8 cellular contexts compared by ENCODE assay signal in the genomic region with DNA sequence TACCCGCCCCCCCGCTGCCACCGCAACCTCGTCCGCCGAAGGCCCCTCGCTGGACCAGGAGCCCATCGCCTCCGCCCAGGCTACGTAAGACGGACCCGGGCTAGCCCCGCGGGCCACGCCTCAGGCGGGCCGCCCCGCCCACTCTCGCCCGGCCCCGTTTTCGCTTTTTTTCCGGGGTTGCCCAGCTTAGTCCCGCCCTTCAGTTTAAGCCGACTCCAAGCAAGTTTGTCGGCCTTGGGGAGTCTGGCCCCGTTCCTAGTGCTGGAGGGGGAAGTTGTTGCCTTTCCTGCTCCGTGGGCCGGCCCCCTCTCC. TPM values are rescaled to one million over a fixed set of nuclear protein-coding genes. Genes with fewer than 3 reads are reported as not detected.
DNase-seq lines count a peak whose midpoint lies in the region; ATAC-seq and TF ChIP-seq lines count a peak whose summit lies in the region.

No MANE protein-coding gene starts in this region.

- H3K9me2 ChIP-seq in Karpas-422 (replicated peaks; ENCODE audit: insufficient read depth, low read length), result no peaks in the 10 kb centered on the region

- H3K36me3 ChIP-seq in Karpas-422 (ENCODE audit: insufficient read depth, low read length) (peaks cover 8% of the 10 kb centered on the region; the same call in 1 of the 2 replicates), neuron (ENCODE audit: insufficient read depth, low read length) (peaks cover 42% of the 10 kb centered on the region)

- H3K79me2 ChIP-seq in Karpas-422 (ENCODE audit: low read length), result no peaks in the 10 kb centered on the region

- peak overlapping the region; percentile 89 for H3K27ac ChIP-seq in Karpas-422 (ENCODE audit: low read length)
- peak overlapping the region; percentile 43 for H3K27ac ChIP-seq in foreskin keratinocyte
- peak overlapping the region; percentile 80 for H3K27ac ChIP-seq in substantia nigra (ENCODE audit: low read depth, low read length, poor library complexity, severe bottlenecking)

- peak overlapping the region; percentile 99 for H3K9ac ChIP-seq in Karpas-422 (ENCODE audit: low read length)

- DNase-seq in DMS153 treated with DMSO at 0.1 percent for 48 hours (lab: John Stamatoyannopoulos, UW; ENCODE audit: unreplicated experiment) (peak; percentile 80), Karpas-422 (peak; percentile 95), SIG-M5 treated with dmso at 0.1 percent for 504 hours (lab: John Stamatoyannopoulos, UW; ENCODE audit: unreplicated experiment) (peak; percentile 89), foreskin keratinocyte (peak; percentile 89 to 92), substantia nigra (lab: John Stamatoyannopoulos, UW) (peak in 42 of 49 donors; percentile 27 to 92 (median 74))
- DNase-seq in activated gamma-delta T cell treated with anti-CD3 and anti-CD28 coated beads, Interleukin-2, amount 50 U/mL, for 16 hours (ENCODE audit: low read depth), result peak; percentile 66

- H3K4me3 ChIP-seq in Karpas-422 (ENCODE audit: low read length) (peak overlapping the region; percentile 96), neuron (ENCODE audit: low read length) (peak overlapping the region; percentile 72)

- H3K27me3 ChIP-seq in Karpas-422 (ENCODE audit: low read length), result no peaks in the 10 kb centered on the region
- H3K27me3 ChIP-seq in foreskin keratinocyte, result no peaks in the 10 kb centered on the region
- no peaks in the 10 kb centered on the region for H3K27me3 ChIP-seq in neuron (ENCODE audit: insufficient read depth, low read length)

- TF ChIP-seq CTCF in foreskin keratinocyte (conservative IDR thresholded peaks at IDR 0.05), result no peak

- peak; percentile 44 for ATAC-seq in GM21723 (IDR thresholded peaks at IDR 0.05; ENCODE audit: unreplicated experiment)
- peak; percentile 51 for ATAC-seq in foreskin keratinocyte

- no peaks in the 10 kb centered on the region for H3K9me3 ChIP-seq in Karpas-422 (ENCODE audit: low read length)
- H3K9me3 ChIP-seq in neuron (ENCODE audit: low read length), result no peaks in the 10 kb centered on the region

- peak overlapping the region; percentile 98 for H3K4me2 ChIP-seq in Karpas-422 (ENCODE audit: low read depth, low read length, poor library complexity, severe bottlenecking)

- H4K20me1 ChIP-seq in Karpas-422 (ENCODE audit: insufficient read depth, low read depth, low read length), result no peaks in the 10 kb centered on the region

- peaks cover 40% of the 10 kb centered on the region for H3K4me1 ChIP-seq in Karpas-422 (ENCODE audit: low read length)
- peaks cover 3% of the 10 kb centered on the region for H3K4me1 ChIP-seq in foreskin keratinocyte
- peaks cover 26% of the 10 kb centered on the region for H3K4me1 ChIP-seq in neuron (ENCODE audit: insufficient read depth, low read length)

- peak overlapping the region; percentile 74; the same call in 1 of the 2 replicates for H2AFZ ChIP-seq in Karpas-422 (ENCODE audit: low read length)
- H2AFZ ChIP-seq in neuron (ENCODE audit: low read depth, low read length), result peak overlapping the region; percentile 53

RNA-seq across cellular contexts. Expression of a gene that starts 3.0 kb away (rescaled TPM):
- 8.3 and 9.2 TPM in 2 replicates for total RNA-seq in Karpas-422 (2014; rRNA removed; shearing (Covaris generic); ENCODE audit: low replicate concordance)
- total RNA-seq in foreskin keratinocyte, result 38.1 TPM in 2 replicates
- 57.2 and 59.7 TPM in 2 replicates for polyA plus RNA-seq in foreskin keratinocyte

RNA-seq across cellular contexts. Expression of a gene that starts 15.0 kb away (rescaled TPM):
- total RNA-seq in Karpas-422 (2014; rRNA removed; shearing (Covaris generic); ENCODE audit: low replicate concordance), result 298 and 377 TPM in 2 replicates
- total RNA-seq in foreskin keratinocyte, result 817 and 1,032 TPM in 2 replicates
- polyA plus RNA-seq in foreskin keratinocyte, result 984 and 1,208 TPM in 2 replicates

RNA-seq across cellular contexts. Expression of a gene that starts 22.4 kb away (rescaled TPM):
- total RNA-seq in Karpas-422 (2014; rRNA removed; shearing (Covaris generic); ENCODE audit: low replicate concordance), result not detected in 2 replicates
- 0.03 and 0.14 TPM in 2 replicates for total RNA-seq in foreskin keratinocyte
- polyA plus RNA-seq in foreskin keratinocyte, result 0.07 and 0.08 TPM in 2 replicates

RNA-seq across cellular contexts. Expression of a gene that starts 46.4 kb away (rescaled TPM):
- 5.9 and 6.3 TPM in 2 replicates for total RNA-seq in Karpas-422 (2014; rRNA removed; shearing (Covaris generic); ENCODE audit: low replicate concordance)
- 2.2 and 3.4 TPM in 2 replicates for total RNA-seq in foreskin keratinocyte
- 2.3 and 2.4 TPM in 2 replicates for polyA plus RNA-seq in foreskin keratinocyte

RNA-seq across cellular contexts. Expression of a gene that starts 50.4 kb away (rescaled TPM):
- 78.7 and 99.6 TPM in 2 replicates for total RNA-seq in Karpas-422 (2014; rRNA removed; shearing (Covaris generic); ENCODE audit: low replicate concordance)
- total RNA-seq in foreskin keratinocyte, result 31.5 and 34.0 TPM in 2 replicates
- 25.5 and 28.3 TPM in 2 replicates for polyA plus RNA-seq in foreskin keratinocyte

Comparison
In these comparisons a context has a peak if more than half of its experiments do, and no peak if none do; other contexts are left out.
1. Peak in every context shown above with its lines: DNase-seq, ATAC-seq, H3K4me3 ChIP-seq and H3K27ac ChIP-seq.